ENCODE assay signal across 31 cellular contexts in the genomic region with DNA sequence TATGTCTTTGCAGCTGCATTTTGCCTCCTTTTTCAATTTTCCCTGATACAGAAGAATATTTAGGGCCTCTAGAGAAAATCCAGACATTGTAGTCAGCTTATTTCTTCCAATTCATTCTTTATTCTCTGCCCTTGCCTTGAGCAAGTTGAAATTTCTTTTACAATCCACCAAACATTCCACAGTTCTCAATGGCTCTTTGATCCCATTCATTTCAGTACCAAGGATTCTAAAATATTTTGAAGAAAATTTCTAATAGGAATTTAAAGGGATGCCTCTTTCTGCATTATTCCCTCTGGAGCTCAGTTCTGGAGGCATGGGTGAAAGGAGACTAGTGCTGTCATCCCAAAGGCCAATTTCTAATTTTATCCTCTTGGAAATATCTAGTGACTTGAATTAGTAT.
"Had no signal": no experiment of that assay in that cellular context is flagged by ENCODE, and none has a peak within 500 bp of the region (broad histone marks: within the 10 kb centered on the region; RNA-seq: fewer than 3 reads in every experiment).

No MANE protein-coding gene starts in this region.

- H3K27me3 Mint-ChIP-seq: activated CD4-positive, alpha-beta memory T cell treated with anti-CD3 and anti-CD28 coated beads, Interleukin-2, amount 10 ng/mL, durations not matched to agents 7 days and 5 days; activated naive CD4-positive, alpha-beta T cell treated with anti-CD3 and anti-CD28 coated beads, Interleukin-2, amount 10 ng/mL, durations not matched to agents 7 days and 5 days; activated naive CD8-positive, alpha-beta T cell; brain had no signal

- FAIRE-seq: bronchial epithelial cell had no signal

- H3K36me3 Mint-ChIP-seq: activated CD8-positive, alpha-beta memory T cell treated with anti-CD3 and anti-CD28 coated beads, Interleukin-2, amount 10 ng/mL, durations not matched to agents 7 days and 5 days; activated naive CD4-positive, alpha-beta T cell treated with anti-CD3 and anti-CD28 coated beads, Interleukin-2, amount 10 ng/mL, durations not matched to agents 7 days and 5 days; activated naive CD8-positive, alpha-beta T cell; brain had no signal

- H3K4me1 Mint-ChIP-seq: activated CD4-positive, alpha-beta memory T cell treated with anti-CD3 and anti-CD28 coated beads, Interleukin-2, amount 10 ng/mL, durations not matched to agents 7 days and 5 days; activated CD8-positive, alpha-beta memory T cell treated with anti-CD3 and anti-CD28 coated beads, Interleukin-2, amount 10 ng/mL, durations not matched to agents 7 days and 5 days; activated naive CD4-positive, alpha-beta T cell treated with anti-CD3 and anti-CD28 coated beads, Interleukin-2, amount 10 ng/mL, durations not matched to agents 7 days and 5 days had no signal

- H3K27ac Mint-ChIP-seq: activated CD4-positive, alpha-beta memory T cell treated with anti-CD3 and anti-CD28 coated beads, Interleukin-2, amount 10 ng/mL, durations not matched to agents 7 days and 5 days; activated CD8-positive, alpha-beta memory T cell treated with anti-CD3 and anti-CD28 coated beads, Interleukin-2, amount 10 ng/mL, durations not matched to agents 7 days and 5 days; activated naive CD4-positive, alpha-beta T cell treated with anti-CD3 and anti-CD28 coated beads, Interleukin-2, amount 10 ng/mL, durations not matched to agents 7 days and 5 days; brain had no signal

- H3K36me3 ChIP-seq: WERI-Rb-1 had no signal

- DNase-seq: activated CD4-positive, alpha-beta memory T cell treated with anti-CD3 and anti-CD28 coated beads, Interleukin-2, amount 10 ng/mL, durations not matched to agents 7 days and 5 days; activated CD4-positive, alpha-beta T cell treated with anti-CD3 and anti-CD28 coated beads for 1 hour; activated CD4-positive, alpha-beta T cell treated with anti-CD3 and anti-CD28 coated beads for 48 hours; activated CD4-positive, CD25-positive, alpha-beta regulatory T cell; activated CD8-positive, alpha-beta memory T cell treated with anti-CD3 and anti-CD28 coated beads for 24 hours; activated CD8-positive, alpha-beta memory T cell treated with anti-CD3 and anti-CD28 coated beads, Interleukin-2, amount 10 ng/mL, durations not matched to agents 7 days and 5 days; activated CD8-positive, alpha-beta memory T cell treated with anti-CD3 and anti-CD28 coated beads, Interleukin-2, amount 50 U/mL, for 48 hours; activated effector memory CD4-positive, alpha-beta T cell treated with Interleukin-2 at 50 U/mL for 16 hours; activated naive CD4-positive, alpha-beta T cell treated with anti-CD3 and anti-CD28 coated beads, Interleukin-2, amount 10 ng/mL, durations not matched to agents 7 days and 5 days; activated naive CD8-positive, alpha-beta T cell treated with anti-CD3 and anti-CD28 coated beads, Interleukin-2, amount 50 U/mL, for 24 hours; activated T-cell treated with anti-CD3 and anti-CD28 coated beads, Interleukin-2, amount 50 U/mL, for 48 hours; anterior cingulate cortex; caudate nucleus; Karpas-422; KBM-7; NCI-H1105; NCI-H1417 treated with DMSO at 0.1 percent for 48 hours; NCI-H187 treated with DMSO at 0.1 percent for 48 hours; NCI-H2081; NCI-H226; NCI-H446 treated with DMSO at 0.1 percent for 48 hours; NCI-H524; NCI-H69; NCI-H82; SIG-M5; T1000; WERI-Rb-1 had no signal

- H3K9me3 Mint-ChIP-seq: activated CD4-positive, alpha-beta memory T cell treated with anti-CD3 and anti-CD28 coated beads, Interleukin-2, amount 10 ng/mL, durations not matched to agents 7 days and 5 days; activated naive CD4-positive, alpha-beta T cell treated with anti-CD3 and anti-CD28 coated beads, Interleukin-2, amount 10 ng/mL, durations not matched to agents 7 days and 5 days; activated naive CD8-positive, alpha-beta T cell treated with anti-CD3 and anti-CD28 coated beads, Interleukin-2, amount 50 U/mL, for 24 hours; brain had no signal

- H3K4me3 Mint-ChIP-seq: activated CD4-positive, alpha-beta memory T cell treated with anti-CD3 and anti-CD28 coated beads, Interleukin-2, amount 10 ng/mL, durations not matched to agents 7 days and 5 days; activated CD8-positive, alpha-beta memory T cell treated with anti-CD3 and anti-CD28 coated beads, Interleukin-2, amount 10 ng/mL, durations not matched to agents 7 days and 5 days; activated naive CD4-positive, alpha-beta T cell treated with anti-CD3 and anti-CD28 coated beads, Interleukin-2, amount 10 ng/mL, durations not matched to agents 7 days and 5 days; activated naive CD8-positive, alpha-beta T cell; activated naive CD8-positive, alpha-beta T cell treated with anti-CD3 and anti-CD28 coated beads, Interleukin-2, amount 50 U/mL, for 24 hours; brain had no signal

- H3K27ac ChIP-seq: RWPE1, WERI-Rb-1 had no signal
